1 cellular context compared by ENCODE assay signal in genomic region chr2:96124406-96125265, GRCh38.
TF ChIP-seq lines count a peak whose summit lies in the region.

No MANE protein-coding gene starts in this region.

TF ChIP-seq in HCT116, 20 proteins besides CTCF, POLR2A, EP300 and RAD21 (continued from another document):
- TF ChIP-seq EGR1 (IDR thresholded peaks at IDR 0.05; ENCODE audit: low read depth), result no peak
- TF ChIP-seq POLR2AphosphoS5 (IDR thresholded peaks at IDR 0.05; ENCODE audit: low read depth, low read length), result no peak
- TF ChIP-seq SRF (IDR thresholded peaks at IDR 0.05; ENCODE audit: low read depth), result no peak
- TF ChIP-seq TCF7L2 (IDR thresholded peaks at IDR 0.05; ENCODE audit: borderline replicate concordance, extremely low read depth, insufficient read depth, insufficient read length), result no peak
